In the genomic region with DNA sequence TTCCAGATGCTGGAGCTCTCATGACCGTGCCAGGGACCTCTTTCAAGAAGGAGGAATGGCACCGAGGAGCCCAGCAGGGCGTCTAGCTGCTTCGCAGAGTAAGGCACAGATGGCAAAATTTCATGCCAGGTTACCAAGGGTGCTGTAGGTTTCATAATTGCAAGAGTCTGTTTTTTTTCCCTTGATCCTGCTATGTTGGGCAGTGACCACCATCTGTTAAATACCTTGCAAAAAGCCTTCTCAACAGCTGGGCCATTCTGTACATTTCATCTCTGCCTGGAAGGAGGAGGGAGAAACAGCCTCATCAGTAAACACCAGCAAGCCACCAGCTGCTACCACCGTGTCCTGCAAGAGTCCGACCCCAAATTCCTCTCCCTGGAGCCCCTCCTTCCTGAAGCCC, we compare ENCODE assay signal across 22 cellular contexts.
"Had no signal": no experiment of that assay in that cellular context is flagged by ENCODE, and none has a peak within 500 bp of the region (broad histone marks: within the 10 kb centered on the region; RNA-seq: fewer than 3 reads in every experiment).

No MANE protein-coding gene starts in this region.

- H3K9me3 Mint-ChIP-seq: activated B cell treated with CpG ODN at 0.5 μM for 24 hours; activated CD4-positive, alpha-beta T cell treated with anti-CD3 and anti-CD28 coated beads, Interleukin-2, amount 10 ng/mL, durations not matched to agents 24 days and 14 days; activated naive CD8-positive, alpha-beta T cell treated with anti-CD3 and anti-CD28 coated beads for 36 hours; memory B cell; naive thymus-derived CD4-positive, alpha-beta T cell had no signal

- H3K36me3 Mint-ChIP-seq: activated naive CD8-positive, alpha-beta T cell treated with anti-CD3 and anti-CD28 coated beads for 36 hours; memory B cell; naive thymus-derived CD4-positive, alpha-beta T cell had no signal

- H3K9me3 ChIP-seq: body of pancreas, mucosa of descending colon, right atrium auricular region, vagina had no signal

- H3K4me3 ChIP-seq: body of pancreas, mucosa of descending colon, right atrium auricular region, skin epidermis, tibial nerve, vagina had no signal

- H3K4me1 ChIP-seq: body of pancreas, foreskin keratinocyte, right atrium auricular region, tibial nerve, vagina had no signal

- H3K4me1 Mint-ChIP-seq: activated B cell treated with CpG ODN at 0.5 μM for 24 hours; activated CD4-positive, alpha-beta T cell treated with anti-CD3 and anti-CD28 coated beads, Interleukin-2, amount 10 ng/mL, durations not matched to agents 24 days and 14 days; activated naive CD8-positive, alpha-beta T cell treated with anti-CD3 and anti-CD28 coated beads for 36 hours; memory B cell; naive thymus-derived CD4-positive, alpha-beta T cell had no signal

- H3K27ac ChIP-seq: body of pancreas, foreskin keratinocyte, right atrium auricular region, skin epidermis, tibial nerve, vagina had no signal

- H3K27me3 Mint-ChIP-seq: activated naive CD8-positive, alpha-beta T cell treated with anti-CD3 and anti-CD28 coated beads for 36 hours had no signal

- DNase-seq: activated B cell treated with CpG ODN at 0.5 μM for 24 hours; activated CD4-positive, alpha-beta T cell treated with anti-CD3 and anti-CD28 coated beads, Interleukin-2, amount 10 ng/mL, durations not matched to agents 24 days and 14 days; activated CD8-positive, alpha-beta memory T cell treated with anti-CD3 and anti-CD28 coated beads, Interleukin-2, amount 50 U/mL, for 48 hours; activated CD8-positive, alpha-beta T cell treated with anti-CD3 and anti-CD28 coated beads, Interleukin-2, amount 10 ng/mL, durations not matched to agents 7 days and 5 days; activated naive CD8-positive, alpha-beta T cell treated with anti-CD3 and anti-CD28 coated beads for 36 hours; amygdala; body of pancreas; central memory CD4-positive, alpha-beta T cell; cortex of kidney; effector CD8-positive, alpha-beta T cell; foreskin keratinocyte; left ventricle myocardium superior; mucosa of descending colon; naive thymus-derived CD4-positive, alpha-beta T cell; stimulated activated CD4-positive, alpha-beta T cell treated with anti-CD3 and anti-CD28 coated beads, Interleukin-15, amount 100 ng/mL, for 24 hours; stimulated activated CD4-positive, alpha-beta T cell treated with anti-CD3 and anti-CD28 coated beads, Interleukin-4, amount 100 ng/mL, for 1 hour; stimulated activated naive CD4-positive, alpha-beta T cell had no signal

- H3K27ac Mint-ChIP-seq: activated B cell treated with CpG ODN at 0.5 μM for 24 hours; activated CD4-positive, alpha-beta T cell treated with anti-CD3 and anti-CD28 coated beads, Interleukin-2, amount 10 ng/mL, durations not matched to agents 24 days and 14 days; activated CD8-positive, alpha-beta T cell treated with anti-CD3 and anti-CD28 coated beads, Interleukin-2, amount 10 ng/mL, durations not matched to agents 7 days and 5 days; activated naive CD8-positive, alpha-beta T cell treated with anti-CD3 and anti-CD28 coated beads for 36 hours; memory B cell; naive thymus-derived CD4-positive, alpha-beta T cell had no signal

- ATAC-seq: activated CD8-positive, alpha-beta T cell treated with anti-CD3 and anti-CD28 coated beads, Interleukin-2, amount 10 ng/mL, durations not matched to agents 7 days and 5 days; body of pancreas; foreskin keratinocyte; left ventricle myocardium superior; mucosa of descending colon; naive thymus-derived CD4-positive, alpha-beta T cell had no signal

- H3K27me3 ChIP-seq: body of pancreas, foreskin keratinocyte, right atrium auricular region, vagina had no signal

- H3K36me3 ChIP-seq: right atrium auricular region, tibial nerve, vagina had no signal

- H3K4me3 Mint-ChIP-seq: activated B cell treated with CpG ODN at 0.5 μM for 24 hours; activated CD4-positive, alpha-beta T cell treated with anti-CD3 and anti-CD28 coated beads, Interleukin-2, amount 10 ng/mL, durations not matched to agents 24 days and 14 days; activated CD8-positive, alpha-beta T cell treated with anti-CD3 and anti-CD28 coated beads, Interleukin-2, amount 10 ng/mL, durations not matched to agents 7 days and 5 days; activated naive CD8-positive, alpha-beta T cell treated with anti-CD3 and anti-CD28 coated beads for 36 hours; memory B cell; naive thymus-derived CD4-positive, alpha-beta T cell had no signal
